In the genomic region with DNA sequence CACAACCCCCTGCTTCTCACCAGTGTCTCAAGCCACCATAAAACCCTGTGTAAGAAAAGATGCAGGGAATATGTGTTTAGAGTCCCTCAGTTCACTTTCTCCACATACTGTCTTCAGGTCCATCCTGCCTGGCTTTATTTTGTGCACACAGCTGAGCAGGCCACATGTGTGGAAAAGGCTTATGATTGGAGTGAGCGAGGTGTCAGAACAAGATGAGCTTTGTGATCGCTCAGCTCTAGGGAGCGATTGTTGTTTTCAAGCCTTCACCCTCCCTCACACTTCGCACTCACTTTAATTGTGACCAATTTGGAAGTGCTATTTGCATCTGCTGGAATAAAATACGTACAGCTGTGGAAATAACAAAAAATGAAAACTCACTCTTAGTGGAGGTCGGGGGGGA, we compare ENCODE assay signal across 28 cellular contexts.
"Had no signal": no experiment of that assay in that cellular context is flagged by ENCODE, and none has a peak within 500 bp of the region (broad histone marks: within the 10 kb centered on the region; RNA-seq: fewer than 3 reads in every experiment).

No MANE protein-coding gene starts in this region.

- DNase-seq: activated CD4-positive, alpha-beta memory T cell treated with anti-CD3 and anti-CD28 coated beads for 36 hours; activated CD4-positive, alpha-beta T cell treated with anti-CD3 and anti-CD28 coated beads for 36 hours; activated CD4-positive, alpha-beta T cell treated with anti-CD3 and anti-CD28 coated beads, Interleukin-2, amount 10 ng/mL, durations not matched to agents 24 days and 14 days; activated CD4-positive, CD25-positive, alpha-beta regulatory T cell; activated CD4-positive, CD25-positive, alpha-beta regulatory T cell treated with anti-CD3 and anti-CD28 coated beads, Interleukin-2, amount 50 U/mL, for 72 hours; activated CD8-positive, alpha-beta memory T cell treated with anti-CD3 and anti-CD28 coated beads, Interleukin-2, amount 10 ng/mL, durations not matched to agents 7 days and 5 days; activated CD8-positive, alpha-beta memory T cell treated with anti-CD3 and anti-CD28 coated beads, Interleukin-2, amount 50 U/mL, for 4 hours; activated CD8-positive, alpha-beta T cell treated with anti-CD3 and anti-CD28 coated beads, Interleukin-2, amount 10 ng/mL, durations not matched to agents 7 days and 5 days; activated effector memory CD4-positive, alpha-beta T cell treated with anti-CD3 and anti-CD28 coated beads, Interleukin-2, amount 50 U/mL, for 16 hours; activated naive CD4-positive, alpha-beta T cell treated with anti-CD3 and anti-CD28 coated beads for 36 hours; activated naive CD8-positive, alpha-beta T cell treated with anti-CD3 and anti-CD28 coated beads for 36 hours; activated naive CD8-positive, alpha-beta T cell treated with anti-CD3 and anti-CD28 coated beads, Interleukin-2, amount 50 U/mL, for 24 hours; activated T-cell treated with anti-CD3 and anti-CD28 coated beads, Interleukin-2, amount 50 U/mL, for 1 hour; activated T-cell treated with anti-CD3 and anti-CD28 coated beads, Interleukin-2, amount 50 U/mL, for 48 hours; adrenal gland; central memory CD4-positive, alpha-beta T cell; cerebellar nuclear complex; colonic mucosa; effector CD8-positive, alpha-beta T cell; esophagus squamous epithelium; foreskin melanocyte; T-cell; T-helper 9 cell had no signal

- H3K27ac ChIP-seq: adrenal gland, ascending aorta, breast epithelium, cardiac muscle cell, colonic mucosa, epithelial cell of prostate, esophagus squamous epithelium, gastroesophageal sphincter had no signal

- ATAC-seq: activated CD4-positive, alpha-beta T cell treated with anti-CD3 and anti-CD28 coated beads for 36 hours; activated CD8-positive, alpha-beta memory T cell treated with anti-CD3 and anti-CD28 coated beads, Interleukin-2, amount 10 ng/mL, durations not matched to agents 7 days and 5 days; activated CD8-positive, alpha-beta T cell treated with anti-CD3 and anti-CD28 coated beads, Interleukin-2, amount 10 ng/mL, durations not matched to agents 7 days and 5 days; activated naive CD8-positive, alpha-beta T cell treated with anti-CD3 and anti-CD28 coated beads, Interleukin-2, amount 50 U/mL, for 24 hours; gastroesophageal sphincter; T-cell had no signal
